ENCODE assay signal across 2 cellular contexts in the genomic region with DNA sequence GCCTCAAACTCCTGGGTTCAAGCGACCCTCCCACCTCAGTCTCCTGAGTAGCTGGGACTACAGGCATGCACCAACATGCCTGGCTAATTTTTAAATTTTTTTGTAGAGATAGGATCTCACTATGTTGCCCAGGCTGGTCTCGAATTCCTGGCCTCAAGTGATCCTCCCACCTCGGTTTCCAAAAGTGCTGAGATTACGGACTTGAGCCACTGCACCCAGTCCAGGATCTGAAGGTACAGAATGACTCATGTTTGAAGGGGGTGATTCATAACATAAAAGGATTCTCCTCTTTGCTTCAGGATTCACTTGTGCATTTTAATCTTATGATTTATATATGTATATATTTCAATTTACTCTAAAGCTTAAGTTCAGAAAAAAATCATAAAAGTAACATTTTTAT.
A peak's percentile ranks its signal among the peaks of the same experiment; 100 is the strongest.
TF ChIP-seq lines count a peak whose summit lies in the region.

No MANE protein-coding gene starts in this region.

TF ChIP-seq in HCT116, 20 proteins besides CTCF, POLR2A, EP300 and RAD21:
- TF ChIP-seq SP1 (IDR thresholded peaks at IDR 0.05; ENCODE audit: low read depth): 0 out of 2 replicates have a peak, but pooled peaks have one; percentile 9
- TF ChIP-seq JUND (IDR thresholded peaks at IDR 0.05): peak; percentile 78
- TF ChIP-seq FOSL1 (IDR thresholded peaks at IDR 0.05; ENCODE audit: low read depth): peak; percentile 84

TF ChIP-seq in SK-N-SH, 30 proteins besides CTCF, POLR2A, EP300 and RAD21:
- TF ChIP-seq FOSL2 (IDR thresholded peaks at IDR 0.05; ENCODE audit: borderline replicate concordance, low read depth) (peak; percentile 31; the same call in 1 of the 2 replicates), JUND (IDR thresholded peaks at IDR 0.05) (0 out of 2 replicates have a peak, but pooled peaks have one; percentile 12)
TF ChIP-seq in SK-N-SH: peak in this region for 2; not testable (repeated sequence) for 28.
